ENCODE assay signal across 16 cellular contexts in genomic region chr10:120415709-120416330, GRCh38. TPM values are rescaled to one million over a fixed set of nuclear protein-coding genes. Genes with fewer than 3 reads are reported as not detected.
DNase-seq lines count a peak whose midpoint lies in the region; ATAC-seq and TF ChIP-seq lines count a peak whose summit lies in the region.
"Had no signal": no experiment of that assay in that cellular context is flagged by ENCODE, and none has a peak within 500 bp of the region (broad histone marks: within the 10 kb centered on the region; RNA-seq: fewer than 3 reads in every experiment).

No MANE protein-coding gene starts in this region.

- H3K9me3 ChIP-seq in skeletal muscle satellite cell (replicated peaks; ENCODE audit: low read length) = no peaks in the 10 kb centered on the region
- H3K9me3 ChIP-seq: left ventricle myocardium inferior, thoracic aorta had no signal

- peak overlapping the region; percentile 70 for H3K4me2 ChIP-seq in skeletal muscle satellite cell (ENCODE audit: low read length)

- peaks cover 35% of the 10 kb centered on the region for H3K4me1 ChIP-seq in skeletal muscle satellite cell (ENCODE audit: control insufficient read depth, insufficient read depth, low read length)
- H3K4me1 ChIP-seq: left ventricle myocardium inferior had no signal

- peak overlapping the region; percentile 25 for H3K9ac ChIP-seq in skeletal muscle satellite cell (ENCODE audit: low read depth, low read length)

- H3K4me3 ChIP-seq in fibroblast of mammary gland (ENCODE audit: control insufficient read depth, low read depth, low read length) (no peak overlapping the region), skeletal muscle satellite cell (ENCODE audit: low read length) (peak overlapping the region; percentile 40)
- H3K4me3 ChIP-seq: left ventricle myocardium inferior, thoracic aorta had no signal

- H3K36me3 ChIP-seq in skeletal muscle satellite cell (ENCODE audit: insufficient read depth, low read length) = no peaks in the 10 kb centered on the region
- H3K36me3 ChIP-seq: left ventricle myocardium inferior, thoracic aorta had no signal

- DNase-seq in H4 (ENCODE audit: low spot score) = peak; percentile 69
- DNase-seq in SW 1271 (lab: John Stamatoyannopoulos, UW) = peak; percentile 23 to 61
- DNase-seq in fibroblast of mammary gland (ENCODE audit: low read depth) = peak; percentile 49
- DNase-seq in HuH-7 (ENCODE audit: low spot score) = no peak
- DNase-seq in stimulated activated CD4-positive, alpha-beta T cell treated with anti-CD3 and anti-CD28 coated beads, Interleukin-1b, Interleukin-23, amount 100 ng/mL, for 48 hours = no peak
- DNase-seq: activated CD4-positive, CD25-positive, alpha-beta regulatory T cell; activated naive CD8-positive, alpha-beta T cell treated with anti-CD3 and anti-CD28 coated beads for 36 hours; COR-L47; glutamatergic neuron; left ventricle myocardium inferior; small intestine had no signal

- ATAC-seq in HG02870 (IDR thresholded peaks at IDR 0.05; ENCODE audit: unreplicated experiment) = no peak
- ATAC-seq in GM21423 (IDR thresholded peaks at IDR 0.05; ENCODE audit: unreplicated experiment) = no peak

- no peak for TF ChIP-seq CTCF in fibroblast of mammary gland (conservative IDR thresholded peaks at IDR 0.05; ENCODE audit: control insufficient read depth, insufficient read depth, low read depth, low read length)

- no peaks in the 10 kb centered on the region for H3K27me3 ChIP-seq in skeletal muscle satellite cell (ENCODE audit: control insufficient read depth, insufficient read depth, low read length)

RNA-seq across cellular contexts. Expression of gene PLPP4, which starts 41.2 kb away (rescaled TPM):
- total RNA-seq in H4 (2014; rRNA removed; shearing (Covaris generic)) = 2.6 and 14.7 TPM in 2 replicates
- total RNA-seq in skeletal muscle satellite cell (2012; rRNA removed) = 1.3 TPM in 1 of 2 replicates, not detected in the other
- total RNA-seq: activated naive CD8-positive, alpha-beta T cell treated with anti-CD3 and anti-CD28 coated beads for 36 hours; dermis microvascular lymphatic vessel endothelial cell; left ventricle myocardium inferior; thoracic aorta had no signal

Comparison
In these comparisons a context has a peak if more than half of its experiments do, and no peak if none do; other contexts are left out.
1. DNase-seq: peak in H4 (single experiment), SW 1271 (2 of 2) and fibroblast of mammary gland (single experiment); none in HuH-7 (single experiment) and stimulated activated CD4-positive, alpha-beta T cell treated with anti-CD3 and anti-CD28 coated beads, Interleukin-1b, Interleukin-23, amount 100 ng/mL, for 48 hours (single experiment).